1 cellular context compared by ENCODE assay signal in the genomic region with DNA sequence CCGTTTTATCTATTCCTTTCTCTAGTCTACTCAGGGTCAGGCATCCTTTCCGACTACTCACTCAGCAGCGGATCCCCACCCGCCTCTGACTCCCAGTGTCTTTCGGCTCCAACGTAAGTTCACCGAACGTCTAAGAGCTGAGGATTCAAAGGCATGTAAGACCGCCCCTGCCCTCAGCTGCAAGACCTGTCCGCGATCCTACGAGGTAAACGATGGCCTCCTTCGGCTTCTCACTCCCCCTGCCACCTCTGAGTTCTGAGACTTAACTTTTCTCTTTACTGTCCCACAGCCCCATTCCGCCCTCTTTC.
TF ChIP-seq lines count a peak whose summit lies in the region.

No MANE protein-coding gene starts in this region.

TF ChIP-seq in H1, 55 proteins besides CTCF, POLR2A, EP300 and RAD21:
- TF ChIP-seq, protein P1, sequence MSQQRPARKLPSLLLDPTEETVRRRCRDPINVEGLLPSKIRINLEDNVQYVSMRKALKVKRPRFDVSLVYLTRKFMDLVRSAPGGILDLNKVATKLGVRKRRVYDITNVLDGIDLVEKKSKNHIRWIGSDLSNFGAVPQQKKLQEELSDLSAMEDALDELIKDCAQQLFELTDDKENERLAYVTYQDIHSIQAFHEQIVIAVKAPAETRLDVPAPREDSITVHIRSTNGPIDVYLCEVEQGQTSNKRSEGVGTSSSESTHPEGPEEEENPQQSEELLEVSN (IDR thresholded peaks at IDR 0.05): no peak
- TF ChIP-seq SIX5 (IDR thresholded peaks at IDR 0.05; ENCODE audit: low read depth, low read length): no peak
- TF ChIP-seq RNF2 (IDR thresholded peaks at IDR 0.05; ENCODE audit: borderline replicate concordance, low read depth, low read length, missing control alignments, poor library complexity, severe bottlenecking): no peak
- no peak for TF ChIP-seq CBX8 (IDR thresholded peaks at IDR 0.05; ENCODE audit: borderline replicate concordance, low read depth, low read length)
- no peak for TF ChIP-seq BACH1 (IDR thresholded peaks at IDR 0.05; ENCODE audit: low read length)
- no peak for TF ChIP-seq RXRA (IDR thresholded peaks at IDR 0.05; ENCODE audit: insufficient read depth, low read depth, low read length)
- TF ChIP-seq CHD1 (IDR thresholded peaks at IDR 0.05; ENCODE audit: low read depth, low read length): no peak
- no peak for TF ChIP-seq SP4 (IDR thresholded peaks at IDR 0.05; ENCODE audit: low read length)
- TF ChIP-seq SP1 (IDR thresholded peaks at IDR 0.05; ENCODE audit: low read depth, low read length): no peak
- no peak for TF ChIP-seq TAF7 (optimal IDR thresholded peaks at IDR 0.05; ENCODE audit: borderline replicate concordance, low read depth, low read length)
- TF ChIP-seq SIN3A (conservative IDR thresholded peaks at IDR 0.05 in 1 of 2, IDR thresholded peaks at IDR 0.05 in 1 of 2; ENCODE audit: low read depth in 1 of 2, low read length in 2 of 2): no peak
- TF ChIP-seq CTBP2 (IDR thresholded peaks at IDR 0.05; ENCODE audit: borderline replicate concordance, insufficient read depth, insufficient read length, low read length): no peak
- no peak for TF ChIP-seq NANOG (IDR thresholded peaks at IDR 0.05; ENCODE audit: insufficient read depth, low read depth, low read length, poor library complexity, severe bottlenecking)
- TF ChIP-seq CHD7 (IDR thresholded peaks at IDR 0.05; ENCODE audit: insufficient replicate concordance, low read length): no peak
- no peak for TF ChIP-seq SUZ12 (IDR thresholded peaks at IDR 0.05; ENCODE audit: low read length)
- TF ChIP-seq KDM1A (IDR thresholded peaks at IDR 0.05; ENCODE audit: borderline replicate concordance, low read length): no peak
